ENCODE assay signal across 9 cellular contexts in genomic region chr6:35596448-35597442, GRCh38.
DNase-seq lines count a peak whose midpoint lies in the region; ATAC-seq, FAIRE-seq and TF ChIP-seq lines count a peak whose summit lies in the region.
"Had no signal": no experiment of that assay in that cellular context is flagged by ENCODE, and none has a peak within 500 bp of the region (broad histone marks: within the 10 kb centered on the region; RNA-seq: fewer than 3 reads in every experiment).

No MANE protein-coding gene starts in this region.

- H3K27ac ChIP-seq in ACC112 (ENCODE audit: low read depth, low read length), result peak overlapping the region; percentile 88

- FAIRE-seq in HTR-8/SVneo (lab: Jason Lieb, UNC) (peak; percentile 66), D721Med (lab: Jason Lieb, UNC) (no peak)

- peaks cover 58% of the 10 kb centered on the region for H3K79me2 ChIP-seq in ACC112 (ENCODE audit: control insufficient read depth, insufficient read depth, low read length, unreplicated experiment)

- no peak for ATAC-seq in GM18517 (IDR thresholded peaks at IDR 0.05; ENCODE audit: unreplicated experiment)

- TF ChIP-seq CTCF in D721Med (IDR thresholded peaks at IDR 0.05; ENCODE audit: insufficient read depth, missing control alignments), result no peak

- H3K4me3 ChIP-seq in ACC112 (ENCODE audit: low read depth, low read length), result peak overlapping the region; percentile 12; the same call in 1 of the 2 replicates

- H2AFZ ChIP-seq in ACC112 (ENCODE audit: low read length, unreplicated experiment), result no peak overlapping the region

- H3K4me1 ChIP-seq in ACC112 (ENCODE audit: control insufficient read depth, insufficient read depth, low read length, unreplicated experiment), result peaks cover 63% of the 10 kb centered on the region

- peaks cover 14% of the 10 kb centered on the region for H3K36me3 ChIP-seq in ACC112 (ENCODE audit: insufficient read depth, low read length)

- H3K27me3 ChIP-seq in ACC112 (ENCODE audit: insufficient read depth, low read length), result no peaks in the 10 kb centered on the region

- DNase-seq in HTR-8/SVneo (ENCODE audit: insufficient read length, low spot score) (peak; percentile 74), brain pericyte (ENCODE audit: low read depth, low spot score) (peak; percentile 61), myocyte (ENCODE audit: low read depth) (peak; percentile 43), D721Med (ENCODE audit: insufficient read length, low spot score) (no peak), occipital lobe (lab: John Stamatoyannopoulos, UW) (no peak)
- DNase-seq in stimulated activated CD4-positive, alpha-beta T cell treated with anti-CD3 and anti-CD28 coated beads, Interleukin-1b, Interleukin-23, amount 100 ng/mL, for 48 hours, result no peak
- DNase-seq: NK-92 treated with Interleukin-12 subunit alpha and Interleukin-12 subunit beta, amount 100 ng/mL, for 24 hours had no signal

Comparison
In these comparisons a context has a peak if more than half of its experiments do, and no peak if none do; other contexts are left out.
1. DNase-seq: peak in HTR-8/SVneo (single experiment), brain pericyte (single experiment) and myocyte (single experiment); none in stimulated activated CD4-positive, alpha-beta T cell treated with anti-CD3 and anti-CD28 coated beads, Interleukin-1b, Interleukin-23, amount 100 ng/mL, for 48 hours (single experiment), D721Med (single experiment) and occipital lobe (single experiment).